ENCODE assay signal across 9 cellular contexts in genomic region chr9:93057703-93058356, GRCh38. TPM values are rescaled to one million over a fixed set of nuclear protein-coding genes. Genes with fewer than 3 reads are reported as not detected.
DNase-seq lines count a peak whose midpoint lies in the region; ATAC-seq and TF ChIP-seq lines count a peak whose summit lies in the region.
"Had no signal": no experiment of that assay in that cellular context is flagged by ENCODE, and none has a peak within 500 bp of the region (broad histone marks: within the 10 kb centered on the region; RNA-seq: fewer than 3 reads in every experiment).

No MANE protein-coding gene starts in this region.

- no peaks in the 10 kb centered on the region for H3K27me3 ChIP-seq in H9 (ENCODE audit: insufficient read depth, low read length)
- H3K27me3 ChIP-seq in Peyer's patch: no peaks in the 10 kb centered on the region
- peaks cover 10% of the 10 kb centered on the region for H3K27me3 ChIP-seq in SJCRH30

- H3K9me3 ChIP-seq in H9 (ENCODE audit: control insufficient read depth, low read depth, low read length): no peaks in the 10 kb centered on the region
- no peaks in the 10 kb centered on the region for H3K9me3 ChIP-seq in Peyer's patch
- no peaks in the 10 kb centered on the region for H3K9me3 ChIP-seq in mucosa of descending colon
- no peaks in the 10 kb centered on the region for H3K9me3 ChIP-seq in SJCRH30 (replicated peaks)

- no peak overlapping the region for H2BK20ac ChIP-seq in H9 (ENCODE audit: low read depth, low read length, poor library complexity, severe bottlenecking)

- no peak overlapping the region for H4K5ac ChIP-seq in H9 (ENCODE audit: insufficient read length, low read depth, low read length)

- peak overlapping the region in 1 of 3 experiments; percentile 86; a peak in 1 of 7 replicates for H3K27ac Mint-ChIP-seq in H9

- H2AK5ac ChIP-seq in H9 (ENCODE audit: insufficient read length, low read length): no peak overlapping the region

- H2BK15ac ChIP-seq in H9 (ENCODE audit: low read depth, low read length): no peak overlapping the region

- H3K56ac ChIP-seq in H9 (ENCODE audit: insufficient read length, low read depth, low read length): no peak overlapping the region

- H3K27ac ChIP-seq in H9 (ENCODE audit: insufficient read length, low read depth, low read length) (no peak overlapping the region), Peyer's patch (peak overlapping the region; percentile 80 to 97 (median 88)), SJCRH30 (no peak overlapping the region)

- H3K4me2 ChIP-seq in H9 (ENCODE audit: insufficient read depth, insufficient read length, low read length): peak overlapping the region; percentile 12

- peaks cover 54 to 63% of the 10 kb centered on the region in 2 experiments for H3K4me1 Mint-ChIP-seq in H9

- peak overlapping the region in 1 of 2 experiments; percentile 74; a peak in 3 of 5 replicates for H3K4me3 Mint-ChIP-seq in H9

- no peak overlapping the region for H2AFZ ChIP-seq in H9 (ENCODE audit: low read length)

- H3K9ac ChIP-seq in H9 (ENCODE audit: extremely low read depth, insufficient read length, low read length): no peak overlapping the region

- TF ChIP-seq CTCF in GM10266 (IDR thresholded peaks at IDR 0.05; ENCODE audit: control insufficient read depth, insufficient read depth, low read depth, missing control alignments) (no peak), H9 (conservative IDR thresholded peaks at IDR 0.05) (no peak), Peyer's patch (IDR thresholded peaks at IDR 0.05) (no peak), mucosa of descending colon (IDR thresholded peaks at IDR 0.05) (no peak)

- H3K18ac ChIP-seq in H9 (ENCODE audit: insufficient read length, low read depth, low read length): no peak overlapping the region

- no peak overlapping the region for H4K8ac ChIP-seq in H9 (replicated peaks; ENCODE audit: insufficient read length, low read depth, low read length)

- H3K36me3 ChIP-seq in Peyer's patch (no peaks in the 10 kb centered on the region), mucosa of descending colon (ENCODE audit: low read depth) (no peaks in the 10 kb centered on the region), SJCRH30 (no peaks in the 10 kb centered on the region)

- DNase-seq in GM10266 (ENCODE audit: extremely low spot score) (peak; percentile 49), H9 (no peak), Peyer's patch (peak in 1 of 3 donors; percentile 47), mucosa of descending colon (peak in 1 of 3 donors; percentile 54), SJCRH30 (no peak), NCI-H2227 (lab: John Stamatoyannopoulos, UW; ENCODE audit: unreplicated experiment) (no peak), cerebellar nuclear complex (lab: John Stamatoyannopoulos, UW) (no peak)
- DNase-seq: NCI-H1436 treated with DMSO at 0.1 percent for 48 hours had no signal

- H3K4ac ChIP-seq in H9 (ENCODE audit: low read depth, low read length): no peak overlapping the region

- H4K20me1 ChIP-seq in H9 (ENCODE audit: control insufficient read depth, insufficient read depth, insufficient read length): no peaks in the 10 kb centered on the region

- no peaks in the 10 kb centered on the region for H3K79me1 ChIP-seq in H9 (ENCODE audit: insufficient read depth, low read depth, low read length, poor library complexity, severe bottlenecking)

- H2BK5ac ChIP-seq in H9 (ENCODE audit: insufficient read length, low read length): no peak overlapping the region

- no peak overlapping the region for H2BK12ac ChIP-seq in H9 (ENCODE audit: insufficient read length, low read depth, low read length)

- no peaks in the 10 kb centered on the region for H3K79me2 ChIP-seq in H9 (ENCODE audit: insufficient read depth, low read length)

- no peak for TF ChIP-seq POLR2A in Peyer's patch (IDR thresholded peaks at IDR 0.05)

- intact Hi-C loops in mucosa of descending colon (cut with DNase I, micrococcal nuclease): no loop called here

- H3K23me2 ChIP-seq in H9 (ENCODE audit: insufficient read length, low read depth, low read length, poor library complexity, severe bottlenecking): no peaks in the 10 kb centered on the region

- ATAC-seq in mucosa of descending colon: peak; percentile 3
- no peak for ATAC-seq in HG03039 (IDR thresholded peaks at IDR 0.05; ENCODE audit: unreplicated experiment)

- H3K4me3 ChIP-seq in Peyer's patch: peak overlapping the region in 2 of 4 donors; percentile 67 to 71
- no peak overlapping the region for H3K4me3 ChIP-seq in mucosa of descending colon
- H3K4me3 ChIP-seq in SJCRH30: no peak overlapping the region

- H3K14ac ChIP-seq in H9 (ENCODE audit: insufficient read depth, low read length): no peak overlapping the region

- H3K4me1 ChIP-seq in H9 (ENCODE audit: insufficient read depth, low read length): no peaks in the 10 kb centered on the region
- peaks cover 0 to 42% (median 38%) of the 10 kb centered on the region in 4 donors for H3K4me1 ChIP-seq in Peyer's patch
- H3K4me1 ChIP-seq in mucosa of descending colon (ENCODE audit: low read depth): peaks cover 30% of the 10 kb centered on the region
- 0 out of 2 replicates have a peak, but pooled peaks cover 8% of the 10 kb centered on the region for H3K4me1 ChIP-seq in SJCRH30

- no peak overlapping the region for H2BK120ac ChIP-seq in H9 (ENCODE audit: low read depth, low read length, poor library complexity, severe bottlenecking)

- no peaks in the 10 kb centered on the region for H3K9me3 Mint-ChIP-seq in H9

- H3K36me3 Mint-ChIP-seq in H9 (ENCODE audit: insufficient read depth in 1 of 3, low read depth in 3 of 3): no peaks in the 10 kb centered on the region

- no peak overlapping the region for H3T11ph ChIP-seq in H9 (ENCODE audit: low read length)

- no peak overlapping the region for H4K91ac ChIP-seq in H9 (ENCODE audit: insufficient read length, low read depth, low read length)

- peaks cover 42% of the 10 kb centered on the region for H3K27me3 Mint-ChIP-seq in H9 (ENCODE audit: low read depth)

- WGBS in H9 (ENCODE audit: extremely low coverage, insufficient read length, low lambda C conversion rate): no CpG with 5 or more reads among the region's 14 CpGs

- H3K23ac ChIP-seq in H9 (ENCODE audit: insufficient read length, low read depth, low read length): no peak overlapping the region

RNA-seq across cellular contexts. Expression of gene SUSD3, which starts 0.7 kb away (rescaled TPM):
- total RNA-seq in H9 (2021) (7.8 and 9.0 TPM in 2 replicates), Peyer's patch (10 to 100 TPM in 1 of 4 donors, 1 to 10 TPM in 3; 5.5 to 21.5 (median 7.9) TPM), mucosa of descending colon (1 to 10 TPM; 1.2 to 2.5 (median 1.8) TPM)
- total RNA-seq in SJCRH30 (2014; rRNA removed; shearing (Covaris generic)): not detected in 2 replicates

RNA-seq across cellular contexts. Expression of gene CARD19, which starts 38.2 kb away (rescaled TPM):
- 21.4 and 23.6 TPM in 2 replicates for total RNA-seq in H9 (2021)
- 10 to 100 TPM; 34.7 to 74.4 (median 58.9) TPM for total RNA-seq in Peyer's patch
- total RNA-seq in mucosa of descending colon: 10 to 100 TPM; 39.1 to 47.8 (median 44.2) TPM
- 36.9 and 41.6 TPM in 2 replicates for total RNA-seq in SJCRH30 (2014; rRNA removed; shearing (Covaris generic))

Comparison
In these comparisons a context has a peak if more than half of its experiments do, and no peak if none do; other contexts are left out.
1. H3K27ac ChIP-seq: peak in Peyer's patch (4 of 4); none in H9 (single experiment) and SJCRH30 (single experiment).